ENCODE assay signal across 22 cellular contexts in the genomic region with DNA sequence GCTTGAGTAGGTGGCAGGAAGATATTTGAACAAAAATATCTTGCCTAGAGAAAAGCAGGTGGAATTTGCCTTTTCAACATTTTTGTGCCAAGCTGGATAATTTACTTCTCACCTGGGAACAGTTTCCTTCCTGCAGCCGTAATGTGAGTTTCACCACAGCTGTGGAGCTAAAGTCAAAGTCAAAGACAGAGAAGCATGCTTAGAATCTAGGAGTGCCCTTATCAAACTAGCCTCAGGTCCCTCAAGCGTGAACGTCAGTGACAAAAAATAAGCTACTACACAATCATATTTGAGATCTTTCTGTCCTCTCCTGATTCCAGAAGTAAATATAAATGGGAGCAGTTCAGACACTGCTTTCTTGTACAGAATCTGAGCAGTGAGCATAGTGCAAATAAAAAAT.
"Had no signal": no experiment of that assay in that cellular context is flagged by ENCODE, and none has a peak within 500 bp of the region (broad histone marks: within the 10 kb centered on the region; RNA-seq: fewer than 3 reads in every experiment).

No MANE protein-coding gene starts in this region.

- H3K27me3 Mint-ChIP-seq: effector memory CD8-positive, alpha-beta T cell; memory B cell had no signal

- H3K9me3 Mint-ChIP-seq: endodermal cell, memory B cell had no signal

- H3K36me3 Mint-ChIP-seq: immature natural killer cell, memory B cell had no signal

- ATAC-seq: effector memory CD8-positive, alpha-beta T cell; foreskin keratinocyte; gastroesophageal sphincter; heart left ventricle; left cardiac atrium; left lung; left ventricle myocardium superior; lower lobe of right lung had no signal

- H2AFZ ChIP-seq: hepatocyte had no signal

- H3K27ac Mint-ChIP-seq: effector memory CD8-positive, alpha-beta T cell; endodermal cell; immature natural killer cell; memory B cell had no signal

- H3K27me3 ChIP-seq: esophagus muscularis mucosa, foreskin keratinocyte, gastroesophageal sphincter, heart left ventricle, hepatocyte, left lung had no signal

- H3K79me2 ChIP-seq: hepatocyte had no signal

- H3K9me3 ChIP-seq: esophagus muscularis mucosa, gastroesophageal sphincter, left lung, lower lobe of right lung had no signal

- H3K4me3 ChIP-seq: coronary artery, esophagus muscularis mucosa, gastroesophageal sphincter, heart left ventricle, hepatocyte, left lung, lower lobe of right lung had no signal

- DNase-seq: effector CD8-positive, alpha-beta T cell; effector memory CD8-positive, alpha-beta T cell; endodermal cell; foreskin keratinocyte; heart left ventricle; hypothalamus; immature natural killer cell; left cardiac atrium; left lung; left ventricle myocardium superior; lower lobe of right lung; mesendoderm; midbrain had no signal

- FAIRE-seq: colon, endometrium, frontal cortex, keratinocyte had no signal

- H3K4me2 ChIP-seq: hepatocyte had no signal

- H3K4me1 Mint-ChIP-seq: endodermal cell, immature natural killer cell, memory B cell had no signal

- H3K27ac ChIP-seq: coronary artery, esophagus muscularis mucosa, foreskin keratinocyte, gastroesophageal sphincter, heart left ventricle, hepatocyte, left lung, lower lobe of right lung had no signal

- H3K36me3 ChIP-seq: esophagus muscularis mucosa, gastroesophageal sphincter, heart left ventricle, left lung, lower lobe of right lung had no signal

- H3K4me3 Mint-ChIP-seq: effector memory CD8-positive, alpha-beta T cell; endodermal cell; immature natural killer cell; memory B cell had no signal

- H3K4me1 ChIP-seq: esophagus muscularis mucosa, foreskin keratinocyte, gastroesophageal sphincter, left lung, lower lobe of right lung had no signal
